In the genomic region with DNA sequence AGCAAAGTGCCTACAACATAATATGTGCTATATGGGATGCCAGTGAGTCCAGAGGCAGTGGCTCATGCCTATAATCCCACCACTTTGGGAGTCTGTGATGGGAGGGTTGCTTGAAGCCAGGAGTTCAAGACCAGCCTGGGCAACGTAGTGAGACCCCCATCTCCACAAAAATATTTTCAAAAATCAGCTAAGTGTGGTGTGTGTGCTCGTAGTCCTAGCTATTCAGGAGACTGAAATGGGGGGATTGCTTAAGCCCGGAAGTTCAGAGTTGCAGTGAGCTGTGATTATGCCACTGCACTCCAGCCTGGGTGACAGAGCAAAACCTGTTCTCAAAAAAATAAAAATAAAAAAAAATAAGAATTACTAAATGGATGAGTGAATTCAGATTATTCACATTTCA, we compare ENCODE assay signal across 28 cellular contexts. TPM values are rescaled to one million over a fixed set of nuclear protein-coding genes. Genes with fewer than 3 reads are reported as not detected.
"Had no signal": no experiment of that assay in that cellular context is flagged by ENCODE, and none has a peak within 500 bp of the region (broad histone marks: within the 10 kb centered on the region; RNA-seq: fewer than 3 reads in every experiment).

No MANE protein-coding gene starts in this region.

- H3K27me3 ChIP-seq: neural progenitor cell, ovary, right atrium auricular region, uterus had no signal

- H3K36me3 ChIP-seq: left lung, lower lobe of right lung, neural progenitor cell, ovary, right atrium auricular region, suprapubic skin, thoracic aorta, tibial artery, uterus had no signal

- DNase-seq: hypothalamus; immature natural killer cell; kidney; left colon; left lung; lower lobe of right lung; mesendoderm; naive B cell; natural killer cell; nephron progenitor cell; ovary; stimulated activated CD4-positive, alpha-beta T cell treated with anti-CD3 and anti-CD28 coated beads, Interleukin-12 subunit alpha, Interleukin-12 subunit beta, amount 100 ng/mL, for 4 hours; stimulated activated CD4-positive, alpha-beta T cell treated with anti-CD3 and anti-CD28 coated beads, Interleukin-15, amount 100 ng/mL, for 24 hours; stimulated activated CD4-positive, alpha-beta T cell treated with anti-CD3 and anti-CD28 coated beads, Interleukin-2, amount 100 ng/mL, for 24 hours; stimulated activated CD4-positive, alpha-beta T cell treated with anti-CD3 and anti-CD28 coated beads, Interleukin-4, amount 100 ng/mL, for 1 hour; stimulated activated naive B cell treated with anti-CD40 and anti-IgM and Interleukin-4, amounts not matched to agents 10 μg/mL and 1 μg/mL and 100 μg/mL, for 72 hours; stimulated activated naive CD8-positive, alpha-beta T cell treated with anti-CD3 and anti-CD28 coated beads, Interleukin-15, Interleukin-2, amounts not matched to agents 100 U/mL and 50 U/mL, for 24 hours; tibial artery; uterus had no signal

- H3K4me1 ChIP-seq: left lung, lower lobe of right lung, neural progenitor cell, right atrium auricular region, suprapubic skin, tibial artery, uterus had no signal

- H3K4me3 ChIP-seq: left lung, lower lobe of right lung, neural progenitor cell, ovary, right atrium auricular region, skin epidermis, suprapubic skin, thoracic aorta, tibial artery, uterus had no signal

- H3K9me3 ChIP-seq: lower lobe of right lung, ovary, right atrium auricular region, suprapubic skin, thoracic aorta, tibial artery, uterus had no signal

- H3K27ac ChIP-seq: left lung, lower lobe of right lung, neural progenitor cell, ovary, right atrium auricular region, skin epidermis, suprapubic skin, thoracic aorta, tibial artery, uterus had no signal

RNA-seq across cellular contexts. Expression of gene OTX1, which starts 23.4 kb away (rescaled TPM):
- total RNA-seq: kidney, left colon, mononuclear cell, natural killer cell, right atrium auricular region, sciatic nerve, subcutaneous adipose tissue, thoracic aorta, uterus had no signal
- polyA plus RNA-seq: immature natural killer cell, liver had no signal
